In genomic region chr11:130002846-130003716, GRCh38 we compare ENCODE assay signal across 8 cellular contexts. TPM values are rescaled to one million over a fixed set of nuclear protein-coding genes. Genes with fewer than 3 reads are reported as not detected.
DNase-seq lines count a peak whose midpoint lies in the region; ATAC-seq lines count a peak whose summit lies in the region.

No MANE protein-coding gene starts in this region.

- peak overlapping the region; percentile 97 for H3K9ac ChIP-seq in endocrine pancreas (ENCODE audit: control insufficient read depth, insufficient read depth, low read length)
- H3K9ac ChIP-seq in mesenchymal stem cell (ENCODE audit: low read length), result peak overlapping the region; percentile 98

- H3K4ac ChIP-seq in mesenchymal stem cell (ENCODE audit: low read depth in 1 of 2, low read length in 2 of 2), result peak overlapping the region; percentile 93 to 97

- H3K36me3 ChIP-seq in endocrine pancreas (ENCODE audit: control insufficient read depth, insufficient read depth, low read length) (no peaks in the 10 kb centered on the region), mesenchymal stem cell (ENCODE audit: control insufficient read depth in 1 of 2, insufficient read depth in 2 of 2, low read depth in 1 of 2, low read length in 2 of 2) (peaks cover 0 to 3% of the 10 kb centered on the region in 2 experiments)

- H3K27me3 ChIP-seq in endocrine pancreas (ENCODE audit: control insufficient read depth, insufficient read depth, low read length) (no peaks in the 10 kb centered on the region), mesenchymal stem cell (ENCODE audit: control insufficient read depth in 1 of 2, insufficient read depth in 1 of 2, low read length in 2 of 2) (no peaks in the 10 kb centered on the region)

- H3K23ac ChIP-seq in mesenchymal stem cell (ENCODE audit: low read length in 2 of 2), result no peak overlapping the region

- peak overlapping the region; percentile 92 for H3K4me3 ChIP-seq in endocrine pancreas (ENCODE audit: control insufficient read depth, insufficient read depth, low read length)
- H3K4me3 ChIP-seq in mesenchymal stem cell (ENCODE audit: insufficient read depth in 1 of 2, low read depth in 1 of 2, low read length in 2 of 2), result peak overlapping the region; percentile 95 to 97

- H3K4me1 ChIP-seq in endocrine pancreas (ENCODE audit: control insufficient read depth, insufficient read depth, low read length) (peaks cover 3% of the 10 kb centered on the region), mesenchymal stem cell (ENCODE audit: control insufficient read depth, insufficient read depth, low read depth, low read length) (peaks cover 8% of the 10 kb centered on the region)

- DNase-seq in Caki2 (ENCODE audit: low read depth) (peak; percentile 89), HUDEP-2 (lab: John Stamatoyannopoulos, UW; ENCODE audit: unreplicated experiment in 76 of 76) (peak in 75 of 76 experiments; percentile 62 to 98 (median 92)), NOMO-1 treated with dmso at 0.1 percent for 144 hours (lab: John Stamatoyannopoulos, UW; ENCODE audit: unreplicated experiment) (peak; percentile 98), mesenchymal stem cell (peak; percentile 100)
- DNase-seq in activated CD8-positive, alpha-beta memory T cell treated with anti-CD3 and anti-CD28 coated beads, Interleukin-2, amount 50 U/mL, for 1 hour (ENCODE audit: extremely low read depth), result peak; percentile 85
- peak; percentile 68 for DNase-seq in stimulated activated CD8-positive, alpha-beta memory T cell treated with anti-CD3 and anti-CD28 coated beads, Interleukin-12 subunit alpha, Interleukin-12 subunit beta, amount 100 ng/mL, for 24 hours (ENCODE audit: extremely low read depth)

- peak overlapping the region; percentile 100 for H3K27ac ChIP-seq in mesenchymal stem cell (ENCODE audit: low read length, poor library complexity, severe bottlenecking)

- peak overlapping the region; percentile 99 for H2BK5ac ChIP-seq in mesenchymal stem cell (ENCODE audit: low read depth, low read length, poor library complexity, severe bottlenecking)

- H2BK12ac ChIP-seq in mesenchymal stem cell (ENCODE audit: low read length in 2 of 2), result no peak overlapping the region

- H3K18ac ChIP-seq in mesenchymal stem cell (ENCODE audit: low read depth in 1 of 2, low read length in 2 of 2), result peak overlapping the region; percentile 82 to 97

- H3K14ac ChIP-seq in mesenchymal stem cell (ENCODE audit: low read length in 2 of 2), result peak overlapping the region in 1 of 2 experiments; percentile 23

- H4K91ac ChIP-seq in mesenchymal stem cell (ENCODE audit: low read length), result peak overlapping the region; percentile 93

- H3K4me2 ChIP-seq in mesenchymal stem cell (ENCODE audit: low read length, poor library complexity, severe bottlenecking), result peak overlapping the region; percentile 82

- no peaks in the 10 kb centered on the region for H3K79me1 ChIP-seq in mesenchymal stem cell (replicated peaks; ENCODE audit: low read length, poor library complexity, severe bottlenecking)

- H2BK120ac ChIP-seq in mesenchymal stem cell (ENCODE audit: low read depth, low read length), result peak overlapping the region; percentile 100

- under 1% methylated on average over 48 of the region's 65 CpGs for WGBS in mesenchymal stem cell

- no peaks in the 10 kb centered on the region for H3K9me3 ChIP-seq in endocrine pancreas (ENCODE audit: control insufficient read depth, low read length)
- peaks cover 3% of the 10 kb centered on the region for H3K9me3 ChIP-seq in mesenchymal stem cell (ENCODE audit: control insufficient read depth, low read length)

- ATAC-seq in GM21390 (IDR thresholded peaks at IDR 0.05; ENCODE audit: unreplicated experiment), result peak; percentile 75

- peak overlapping the region; percentile 36 for H2AFZ ChIP-seq in mesenchymal stem cell (ENCODE audit: low read depth, low read length)

- in situ Hi-C loops in Caki2 (cut with HindIII; ENCODE audit: low pct_unique_long_range_greater_than_20kb, low sequenced_read_pairs), result no loop called here

- H2BK15ac ChIP-seq in mesenchymal stem cell (ENCODE audit: low read depth, poor library complexity, severe bottlenecking), result peak overlapping the region; percentile 82

- no peak overlapping the region for H2AK5ac ChIP-seq in mesenchymal stem cell (ENCODE audit: low read length, severe bottlenecking)

- H4K8ac ChIP-seq in mesenchymal stem cell (ENCODE audit: low read length), result peak overlapping the region; percentile 79

RNA-seq across cellular contexts. Expression of gene PRDM10, which starts 0.4 kb away (rescaled TPM):
- 0.70 and 1.5 TPM in 2 replicates for total RNA-seq in Caki2 (2014; rRNA removed; shearing (Covaris generic); ENCODE audit: low replicate concordance)
- polyA plus RNA-seq in mesenchymal stem cell (2013, experiment 1 of 2), result 3.5 TPM
- polyA plus RNA-seq in mesenchymal stem cell (2013, experiment 2 of 2), result 3.2 TPM

Comparison
In these comparisons a context has a peak if more than half of its experiments do, and no peak if none do; other contexts are left out.
1. Peak in every context shown above with its lines: DNase-seq, ATAC-seq, H3K4me3 ChIP-seq and H3K27ac ChIP-seq.